10 cellular contexts compared by ENCODE assay signal in genomic region chr4:67198757-67199156, GRCh38.
DNase-seq lines count a peak whose midpoint lies in the region; ATAC-seq, FAIRE-seq and TF ChIP-seq lines count a peak whose summit lies in the region.
"Had no signal": no experiment of that assay in that cellular context is flagged by ENCODE, and none has a peak within 500 bp of the region (broad histone marks: within the 10 kb centered on the region; RNA-seq: fewer than 3 reads in every experiment).

No MANE protein-coding gene starts in this region.

- H3K9me3 ChIP-seq in PC-3 (ENCODE audit: low read length) (no peaks in the 10 kb centered on the region), left ventricle myocardium inferior (replicated peaks) (no peaks in the 10 kb centered on the region)
- no peaks in the 10 kb centered on the region for H3K9me3 ChIP-seq in CD8-positive, alpha-beta T cell (ENCODE audit: low read length)

- no peaks in the 10 kb centered on the region for H3K79me2 ChIP-seq in PC-3 (ENCODE audit: low read length)

- POLR2A ChIA-PET in PC-3 (lab: Charles Lee; ENCODE audit: unreplicated experiment) = no interaction called here
- POLR2A ChIA-PET in CD8-positive, alpha-beta T cell (lab: Charles Lee) = no interaction called here

- no peaks in the 10 kb centered on the region for H3K27me3 ChIP-seq in PC-3 (ENCODE audit: low read length)
- no peaks in the 10 kb centered on the region for H3K27me3 ChIP-seq in left ventricle myocardium inferior (ENCODE audit: low read depth)
- H3K27me3 ChIP-seq in CD8-positive, alpha-beta T cell (ENCODE audit: insufficient read depth, low read length) = no peaks in the 10 kb centered on the region

- no peaks in the 10 kb centered on the region for H3K9me2 ChIP-seq in PC-3 (replicated peaks; ENCODE audit: low read length)

- no peak overlapping the region for H3K4me2 ChIP-seq in PC-3 (ENCODE audit: low read length)

- H3K4me3 ChIP-seq in PC-3 (ENCODE audit: low read length) (no peak overlapping the region), left ventricle myocardium inferior (no peak overlapping the region)
- H3K4me3 ChIP-seq in CD8-positive, alpha-beta T cell (ENCODE audit: low read depth, low read length) = no peak overlapping the region
- H3K4me3 ChIP-seq: skin epidermis had no signal

- no peak overlapping the region for H2AFZ ChIP-seq in PC-3 (ENCODE audit: low read length)

- H3K4me1 Mint-ChIP-seq in CD8-positive, alpha-beta T cell (ENCODE audit: low read depth) = no peaks in the 10 kb centered on the region
- no peaks in the 10 kb centered on the region for H3K4me1 Mint-ChIP-seq in stimulated activated memory B cell treated with anti-CD40 and anti-IgM and Interleukin-4, amounts not matched to agents 10 μg/mL and 1 μg/mL and 100 μg/mL, for 72 hours

- BruUV-seq in PC-3 (replicated peaks; lab: Mats Ljungman, UMichigan) = no TSS peak

- H3F3A ChIP-seq in PC-3 (ENCODE audit: low read length, unreplicated experiment) = no peaks in the 10 kb centered on the region

- CTCF ChIA-PET in PC-3 (lab: Charles Lee) = no interaction called here
- CTCF ChIA-PET in CD8-positive, alpha-beta T cell (lab: Charles Lee) = no interaction called here

- no peak for FAIRE-seq in D721Med (lab: Jason Lieb, UNC)

- intact Hi-C loops in PC-3 (cut with micrococcal nuclease) = loop anchor here (5.0 kb wide), 1 partner anchor 129 kb away; no protein-coding TSS in a partner anchor
- intact Hi-C loops in left ventricle myocardium inferior (cut with micrococcal nuclease) = no loop called here
- intact Hi-C loops in CD8-positive, alpha-beta T cell (cut with DNase I, micrococcal nuclease) = no loop called here

- H3K4me1 ChIP-seq in PC-3 (ENCODE audit: insufficient read depth, low read length) (no peaks in the 10 kb centered on the region), left ventricle myocardium inferior (no peaks in the 10 kb centered on the region)
- no peaks in the 10 kb centered on the region for H3K4me1 ChIP-seq in CD8-positive, alpha-beta T cell (ENCODE audit: insufficient read depth, low read length)

- no peaks in the 10 kb centered on the region for H4K20me1 ChIP-seq in PC-3 (ENCODE audit: low read length)

- ATAC-seq in HG02870 (IDR thresholded peaks at IDR 0.05; ENCODE audit: unreplicated experiment) (peak; percentile 56), PC-3 (peak; percentile 93), HG02588 (IDR thresholded peaks at IDR 0.05; ENCODE audit: unreplicated experiment) (no peak)
- ATAC-seq in CD8-positive, alpha-beta T cell = no peak
- ATAC-seq in stimulated activated memory B cell treated with anti-CD40 and anti-IgM and Interleukin-4, amounts not matched to agents 10 μg/mL and 1 μg/mL and 100 μg/mL, for 72 hours = no peak

- no peak overlapping the region for H3K9ac ChIP-seq in PC-3 (ENCODE audit: low read length)

- H3K27ac ChIP-seq in PC-3 (ENCODE audit: low read length) (no peak overlapping the region), left ventricle myocardium inferior (replicated peaks) (no peak overlapping the region)
- H3K27ac ChIP-seq in CD8-positive, alpha-beta T cell (ENCODE audit: low read depth, low read length) = no peak overlapping the region
- H3K27ac ChIP-seq: skin epidermis had no signal

- no peak overlapping the region for H3K4me3 Mint-ChIP-seq in CD8-positive, alpha-beta T cell
- no peak overlapping the region for H3K4me3 Mint-ChIP-seq in stimulated activated memory B cell treated with anti-CD40 and anti-IgM and Interleukin-4, amounts not matched to agents 10 μg/mL and 1 μg/mL and 100 μg/mL, for 72 hours
- H3K4me3 Mint-ChIP-seq: activated T-helper 1 cell treated with anti-CD3 and anti-CD28 coated beads, Interleukin-12 subunit alpha, Interleukin-12 subunit beta, Interleukin-2, Interleukin-4 antibody, amounts not matched to agents 30 ng/mL and 10 ng/mL and 1 ng/mL, durations not matched to agents 14 hours and 24 hours and 36 hours had no signal

- H3K27ac Mint-ChIP-seq in CD8-positive, alpha-beta T cell = no peak overlapping the region
- no peak overlapping the region for H3K27ac Mint-ChIP-seq in stimulated activated memory B cell treated with anti-CD40 and anti-IgM and Interleukin-4, amounts not matched to agents 10 μg/mL and 1 μg/mL and 100 μg/mL, for 72 hours
- H3K27ac Mint-ChIP-seq: activated T-helper 1 cell treated with anti-CD3 and anti-CD28 coated beads, Interleukin-12 subunit alpha, Interleukin-12 subunit beta, Interleukin-2, Interleukin-4 antibody, amounts not matched to agents 30 ng/mL and 10 ng/mL and 1 ng/mL, durations not matched to agents 14 hours and 24 hours and 36 hours had no signal

- no peaks in the 10 kb centered on the region for H3K9me3 Mint-ChIP-seq in CD8-positive, alpha-beta T cell
- H3K9me3 Mint-ChIP-seq in stimulated activated memory B cell treated with anti-CD40 and anti-IgM and Interleukin-4, amounts not matched to agents 10 μg/mL and 1 μg/mL and 100 μg/mL, for 72 hours = no peaks in the 10 kb centered on the region
- H3K9me3 Mint-ChIP-seq: activated T-helper 1 cell treated with anti-CD3 and anti-CD28 coated beads, Interleukin-12 subunit alpha, Interleukin-12 subunit beta, Interleukin-2, Interleukin-4 antibody, amounts not matched to agents 30 ng/mL and 10 ng/mL and 1 ng/mL, durations not matched to agents 14 hours and 24 hours and 36 hours had no signal

- no peaks in the 10 kb centered on the region for H3K27me3 Mint-ChIP-seq in CD8-positive, alpha-beta T cell (ENCODE audit: low read depth)
- no peaks in the 10 kb centered on the region for H3K27me3 Mint-ChIP-seq in stimulated activated memory B cell treated with anti-CD40 and anti-IgM and Interleukin-4, amounts not matched to agents 10 μg/mL and 1 μg/mL and 100 μg/mL, for 72 hours

- TF ChIP-seq CTCF in D721Med (IDR thresholded peaks at IDR 0.05; ENCODE audit: insufficient read depth, missing control alignments) (peak; percentile 60), PC-3 (conservative IDR thresholded peaks at IDR 0.05; ENCODE audit: low read depth, low read length) (peak; percentile 79), left ventricle myocardium inferior (IDR thresholded peaks at IDR 0.05; ENCODE audit: borderline replicate concordance) (peak; percentile 40)
- no peak for TF ChIP-seq CTCF in CD8-positive, alpha-beta T cell (IDR thresholded peaks at IDR 0.05)

- H3K36me3 Mint-ChIP-seq in CD8-positive, alpha-beta T cell = no peaks in the 10 kb centered on the region
- H3K36me3 Mint-ChIP-seq in stimulated activated memory B cell treated with anti-CD40 and anti-IgM and Interleukin-4, amounts not matched to agents 10 μg/mL and 1 μg/mL and 100 μg/mL, for 72 hours = no peaks in the 10 kb centered on the region

- DNase-seq in D721Med (ENCODE audit: insufficient read length, low spot score) = no peak
- peak; percentile 77 for DNase-seq in PC-3
- no peak for DNase-seq in left ventricle myocardium inferior
- DNase-seq in cortex of kidney (lab: John Stamatoyannopoulos, UW) = no peak
- no peak for DNase-seq in CD8-positive, alpha-beta T cell

- H3K36me3 ChIP-seq in PC-3 (ENCODE audit: low read depth, low read length) = no peaks in the 10 kb centered on the region
- H3K36me3 ChIP-seq in left ventricle myocardium inferior = no peaks in the 10 kb centered on the region
- no peaks in the 10 kb centered on the region for H3K36me3 ChIP-seq in CD8-positive, alpha-beta T cell (ENCODE audit: insufficient read depth, low read length)

Comparison
In these comparisons a context has a peak if more than half of its experiments do, and no peak if none do; other contexts are left out.
1. ATAC-seq: peak in HG02870 (single experiment) and PC-3 (single experiment); none in CD8-positive, alpha-beta T cell (single experiment), HG02588 (single experiment) and stimulated activated memory B cell treated with anti-CD40 and anti-IgM and Interleukin-4, amounts not matched to agents 10 μg/mL and 1 μg/mL and 100 μg/mL, for 72 hours (single experiment).